In genomic region chr13:57634829-57635165, GRCh38 we compare ENCODE assay signal across 1 cellular context.
TF ChIP-seq lines count a peak whose summit lies in the region.

No MANE protein-coding gene starts in this region.

TF ChIP-seq in SK-N-SH, 30 proteins besides CTCF, POLR2A, EP300 and RAD21 (continued from another document):
- TF ChIP-seq NRF1 (IDR thresholded peaks at IDR 0.05; ENCODE audit: low read depth, low read length) (no peak), NFIC (IDR thresholded peaks at IDR 0.05; ENCODE audit: borderline replicate concordance) (no peak), MXI1 (IDR thresholded peaks at IDR 0.05; ENCODE audit: low read depth, low read length) (no peak), RXRA (IDR thresholded peaks at IDR 0.05; ENCODE audit: borderline replicate concordance, low read depth) (no peak), GATA2 (CRISPR knock-in tag; IDR thresholded peaks at IDR 0.05) (no peak), POLR2AphosphoS5 (IDR thresholded peaks at IDR 0.05; ENCODE audit: low read depth, low read length) (no peak), PBX3 (IDR thresholded peaks at IDR 0.05) (no peak), TCF12 (IDR thresholded peaks at IDR 0.05) (no peak), USF1 (IDR thresholded peaks at IDR 0.05; ENCODE audit: borderline replicate concordance, low read depth) (no peak)
